ENCODE assay signal across 12 cellular contexts in genomic region chr2:24822049-24822706, GRCh38. TPM values are rescaled to one million over a fixed set of nuclear protein-coding genes. Genes with fewer than 3 reads are reported as not detected.
DNase-seq lines count a peak whose midpoint lies in the region; ATAC-seq and TF ChIP-seq lines count a peak whose summit lies in the region.
"Had no signal": no experiment of that assay in that cellular context is flagged by ENCODE, and none has a peak within 500 bp of the region (broad histone marks: within the 10 kb centered on the region; RNA-seq: fewer than 3 reads in every experiment).

No MANE protein-coding gene starts in this region.

- ATAC-seq in GM18909 (IDR thresholded peaks at IDR 0.05; ENCODE audit: poor library complexity, unreplicated experiment) (no peak), HG03354 (IDR thresholded peaks at IDR 0.05; ENCODE audit: poor library complexity, severe bottlenecking, unreplicated experiment) (no peak), GM18868 (IDR thresholded peaks at IDR 0.05; ENCODE audit: unreplicated experiment) (no peak)
- ATAC-seq: left colon had no signal

- no peak overlapping the region for H3K4me2 ChIP-seq in osteoblast (ENCODE audit: insufficient read depth, low read length)
- H3K4me2 ChIP-seq: PC-9 had no signal

- H4K20me1 ChIP-seq in osteoblast (ENCODE audit: insufficient read depth, low read length): no peaks in the 10 kb centered on the region

- no peak for TF ChIP-seq CTCF in osteoblast (IDR thresholded peaks at IDR 0.05; ENCODE audit: extremely low read depth, low read depth, low read length)

- no peak overlapping the region for H3K27ac ChIP-seq in osteoblast (ENCODE audit: low read depth, low read length)
- H3K27ac ChIP-seq: PC-9, upper lobe of left lung had no signal

- peaks cover 14% of the 10 kb centered on the region for H3K4me1 ChIP-seq in osteoblast (ENCODE audit: insufficient read depth, low read length)

- H3K27me3 ChIP-seq in osteoblast (ENCODE audit: insufficient read depth, low read length): no peaks in the 10 kb centered on the region
- H3K27me3 ChIP-seq: upper lobe of left lung had no signal

- DNase-seq in NCI-H2081 (lab: John Stamatoyannopoulos, UW): peak; percentile 36 to 65
- no peak for DNase-seq in NCI-H2081 treated with DMSO at 0.1 percent for 48 hours (lab: John Stamatoyannopoulos, UW)
- DNase-seq in NCI-H345 treated with DMSO at 0.1 percent for 48 hours (lab: John Stamatoyannopoulos, UW; ENCODE audit: unreplicated experiment): peak; percentile 94
- peak; percentile 51 for DNase-seq in ecto neural progenitor cell (ENCODE audit: low spot score)
- peak; percentile 18 for DNase-seq in osteoblast (ENCODE audit: insufficient read length, low spot score, missing footprints)
- DNase-seq: Calu3, left colon, PC-9, upper lobe of left lung had no signal

- no peak overlapping the region for H3K4me3 ChIP-seq in osteoblast (ENCODE audit: insufficient read depth, low read length)
- H3K4me3 ChIP-seq: PC-9, upper lobe of left lung had no signal

- peaks cover 3% of the 10 kb centered on the region for H3K79me2 ChIP-seq in osteoblast (ENCODE audit: insufficient read depth, low read length)

- H2AFZ ChIP-seq in osteoblast (ENCODE audit: low read length): no peak overlapping the region
- H2AFZ ChIP-seq: PC-9 had no signal

- no peaks in the 10 kb centered on the region for H3K9me3 ChIP-seq in osteoblast (ENCODE audit: low read depth, low read length)
- H3K9me3 ChIP-seq: upper lobe of left lung had no signal

- H3K36me3 ChIP-seq in osteoblast (ENCODE audit: insufficient read depth, low read length): peaks cover 40% of the 10 kb centered on the region

RNA-seq across cellular contexts. Expression of gene CENPO, which starts 29.0 kb away (rescaled TPM):
- 8.0 and 9.1 TPM in 2 replicates for total RNA-seq in osteoblast

RNA-seq across cellular contexts. Expression of gene PTRHD1, which starts 29.0 kb away (rescaled TPM):
- 21.5 and 25.0 TPM in 2 replicates for total RNA-seq in osteoblast
